Comparison of ENCODE assay signal across 1 cellular context in genomic region chr2:199771948-199772692, GRCh38.
TF ChIP-seq lines count a peak whose summit lies in the region.

No MANE protein-coding gene starts in this region.

TF ChIP-seq in GM23338, 12 proteins besides CTCF, POLR2A, EP300 and RAD21 (continued from another document):
- TF ChIP-seq ZNF462 (CRISPR knock-in tag; IDR thresholded peaks at IDR 0.05): no peak
- TF ChIP-seq ZNF114 (CRISPR knock-in tag; IDR thresholded peaks at IDR 0.05): no peak
- no peak for TF ChIP-seq EZH2 (IDR thresholded peaks at IDR 0.05; ENCODE audit: low read depth, unreplicated experiment)
